In the genomic region with DNA sequence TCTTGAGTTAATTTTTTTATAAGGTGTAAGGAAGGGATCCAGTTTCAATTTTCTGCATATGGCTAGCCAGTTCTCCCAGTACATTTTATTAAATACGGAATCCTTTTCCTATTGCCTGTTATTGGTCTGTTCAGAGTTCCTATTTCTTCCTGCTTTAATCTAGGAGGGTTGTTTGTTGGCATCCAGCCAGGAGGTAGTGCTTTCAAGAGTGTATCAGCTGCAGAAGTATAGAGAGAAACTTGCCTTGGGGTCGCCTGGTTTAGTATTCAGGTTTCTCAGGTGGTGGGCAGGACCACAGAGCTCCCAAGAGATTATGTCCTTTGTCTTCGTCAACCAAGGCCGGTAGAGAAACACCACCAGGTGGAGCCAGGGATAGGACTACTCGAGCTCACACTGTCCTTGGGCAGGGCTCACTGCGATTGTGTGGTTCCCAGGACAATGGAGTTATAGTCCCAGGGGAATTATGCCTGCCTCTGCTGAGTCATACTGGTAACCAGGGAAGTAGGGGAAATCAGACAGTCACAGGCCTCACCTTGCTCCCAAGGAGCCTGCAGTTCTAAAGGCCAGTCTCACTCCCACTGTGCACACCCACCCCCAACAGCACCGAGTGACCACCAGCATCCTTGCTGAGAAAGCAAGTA, we compare ENCODE assay signal across 9 cellular contexts.
DNase-seq lines count a peak whose midpoint lies in the region; ATAC-seq, FAIRE-seq and TF ChIP-seq lines count a peak whose summit lies in the region.
"Had no signal": no experiment of that assay in that cellular context is flagged by ENCODE, and none has a peak within 500 bp of the region (broad histone marks: within the 10 kb centered on the region; RNA-seq: fewer than 3 reads in every experiment).

No MANE protein-coding gene starts in this region.

- ATAC-seq in HG03108 (IDR thresholded peaks at IDR 0.05; ENCODE audit: unreplicated experiment) = peak; percentile 68
- no peak for ATAC-seq in omental fat pad (ENCODE audit: low FRiP score)
- ATAC-seq in lower lobe of right lung = no peak

- H3K9me3 ChIP-seq in small intestine (ENCODE audit: control insufficient read depth, low read depth) (no peaks in the 10 kb centered on the region), lower lobe of right lung (no peaks in the 10 kb centered on the region)

- intact Hi-C loops in lower lobe of right lung (cut with DNase I) = no loop called here

- no peak overlapping the region for H3K27ac ChIP-seq in RWPE1
- H3K27ac ChIP-seq in small intestine (ENCODE audit: low read depth in 1 of 2, low read length in 1 of 2) = no peak overlapping the region
- H3K27ac ChIP-seq in lower lobe of right lung = no peak overlapping the region
- H3K27ac ChIP-seq: SK-N-MC had no signal

- TF ChIP-seq CTCF in RWPE1 (conservative IDR thresholded peaks at IDR 0.05; ENCODE audit: low read depth) = no peak
- TF ChIP-seq CTCF in omental fat pad (IDR thresholded peaks at IDR 0.05) = no peak
- no peak for TF ChIP-seq CTCF in lower lobe of right lung (IDR thresholded peaks at IDR 0.05)

- POLR2A ChIA-PET in RWPE1 (lab: Yijun Ruan, JAX; ENCODE audit: low non-redundant PET) = no interaction called here

- H3K4me3 ChIP-seq in small intestine (ENCODE audit: low read depth in 1 of 2, low read length in 2 of 2) (no peak overlapping the region), lower lobe of right lung (no peak overlapping the region)
- H3K4me3 ChIP-seq: SK-N-MC had no signal

- WGBS in small intestine, 3 donors = 36 to 58% (median 40%) methylated on average over 7 of the region's 7 CpGs

- peak; percentile 8 for DNase-seq in activated CD4-positive, alpha-beta T cell treated with anti-CD3 and anti-CD28 coated beads for 48 hours
- DNase-seq in activated CD4-positive, alpha-beta T cell treated with anti-CD3 and anti-CD28 coated beads, Interleukin-2, amount 50 U/mL, for 48 hours = no peak
- DNase-seq in RWPE1 (ENCODE audit: low spot score) = peak; percentile 65
- DNase-seq in small intestine = peak; percentile 7
- DNase-seq in COLO668 (lab: John Stamatoyannopoulos, UW; ENCODE audit: unreplicated experiment) = no peak
- no peak for DNase-seq in omental fat pad (ENCODE audit: low spot score)
- DNase-seq in lower lobe of right lung = no peak

- CTCF ChIA-PET in RWPE1 (lab: Yijun Ruan, JAX) = no interaction called here

- H3K4me1 ChIP-seq in small intestine (ENCODE audit: control insufficient read depth in 2 of 2, insufficient read depth in 1 of 2, low read depth in 1 of 2, low read length in 1 of 2) (no peaks in the 10 kb centered on the region), lower lobe of right lung (no peaks in the 10 kb centered on the region)

- no peaks in the 10 kb centered on the region for H3K36me3 ChIP-seq in small intestine (ENCODE audit: control insufficient read depth in 2 of 2, insufficient read depth in 2 of 2, low read length in 2 of 2)
- no peaks in the 10 kb centered on the region for H3K36me3 ChIP-seq in lower lobe of right lung

- no peak for FAIRE-seq in small intestine (lab: Jason Lieb, UNC)

- no peaks in the 10 kb centered on the region for H3K27me3 ChIP-seq in small intestine (ENCODE audit: control insufficient read depth in 2 of 2, insufficient read depth in 2 of 2, low read length in 2 of 2)
- H3K27me3 ChIP-seq in lower lobe of right lung (ENCODE audit: low read depth) = no peaks in the 10 kb centered on the region

Comparison
In these comparisons a context has a peak if more than half of its experiments do, and no peak if none do; other contexts are left out.
1. DNase-seq: peak in activated CD4-positive, alpha-beta T cell treated with anti-CD3 and anti-CD28 coated beads for 48 hours (single experiment), RWPE1 (single experiment) and small intestine (single experiment); none in activated CD4-positive, alpha-beta T cell treated with anti-CD3 and anti-CD28 coated beads, Interleukin-2, amount 50 U/mL, for 48 hours (0 of 2), COLO668 (single experiment), omental fat pad (single experiment) and lower lobe of right lung (single experiment).